ENCODE assay signal across 27 cellular contexts in the genomic region with DNA sequence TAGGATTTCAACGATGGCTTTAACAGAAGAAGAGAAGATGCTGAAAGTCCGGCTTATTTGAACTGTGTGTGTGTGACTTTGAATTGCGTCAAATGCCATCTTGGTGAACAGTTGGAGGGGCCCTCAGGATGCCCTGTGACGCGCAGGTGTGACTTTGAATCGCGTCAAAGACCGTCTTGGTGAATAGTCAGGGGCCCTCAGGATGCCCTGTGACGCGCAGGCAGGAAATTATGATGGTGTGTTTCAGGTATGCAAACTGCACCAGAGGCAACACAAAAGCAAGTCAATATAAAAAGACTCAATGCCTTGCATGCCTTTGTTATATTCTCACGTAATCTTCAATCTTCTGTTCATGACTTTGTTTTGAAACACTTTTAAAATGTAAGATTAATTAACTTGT. TPM values are rescaled to one million over a fixed set of nuclear protein-coding genes. Genes with fewer than 3 reads are reported as not detected.
DNase-seq lines count a peak whose midpoint lies in the region; ATAC-seq, FAIRE-seq and TF ChIP-seq lines count a peak whose summit lies in the region.
"Had no signal": no experiment of that assay in that cellular context is flagged by ENCODE, and none has a peak within 500 bp of the region (broad histone marks: within the 10 kb centered on the region; RNA-seq: fewer than 3 reads in every experiment).

No MANE protein-coding gene starts in this region.

- H3K36me3 Mint-ChIP-seq in CD4-positive, alpha-beta memory T cell, result peaks cover 6 to 7% of the 10 kb centered on the region in 2 donors

- H3K27ac Mint-ChIP-seq in CD4-positive, alpha-beta memory T cell, result peak overlapping the region in 1 of 7 donors; percentile 38
- H3K27ac Mint-ChIP-seq: activated CD4-positive, alpha-beta T cell treated with anti-CD3 and anti-CD28 coated beads for 36 hours; activated CD8-positive, alpha-beta T cell treated with anti-CD3 and anti-CD28 coated beads, Interleukin-2, amount 10 ng/mL, durations not matched to agents 7 days and 5 days; activated T-helper 2 cell treated with anti-CD3 and anti-CD28 coated beads, Interferon-gamma antibody, Interleukin-2, Interleukin-4, amounts not matched to agents 10 μg/mL and 5 μg/mL and 100 μg/mL, durations not matched to agents 14 hours and 24 hours and 36 hours; CD4-positive, alpha-beta T cell; naive B cell; stimulated activated naive B cell treated with anti-CD40 and anti-IgM and Interleukin-4, amounts not matched to agents 10 μg/mL and 1 μg/mL and 100 μg/mL, for 72 hours had no signal

- H3K27me3 Mint-ChIP-seq in CD4-positive, alpha-beta memory T cell, result no peaks in the 10 kb centered on the region
- H3K27me3 Mint-ChIP-seq: activated CD4-positive, alpha-beta T cell treated with anti-CD3 and anti-CD28 coated beads for 36 hours; CD4-positive, alpha-beta T cell; stimulated activated naive B cell treated with anti-CD40 and anti-IgM and Interleukin-4, amounts not matched to agents 10 μg/mL and 1 μg/mL and 100 μg/mL, for 72 hours had no signal

- 78 to 90% (median 83%) methylated on average over 11 of the region's 11 CpGs for WGBS in spleen, 5 donors

- H3K9me3 Mint-ChIP-seq in CD4-positive, alpha-beta memory T cell, result no peaks in the 10 kb centered on the region
- H3K9me3 Mint-ChIP-seq: activated T-helper 2 cell treated with anti-CD3 and anti-CD28 coated beads, Interferon-gamma antibody, Interleukin-2, Interleukin-4, amounts not matched to agents 10 μg/mL and 5 μg/mL and 100 μg/mL, durations not matched to agents 14 hours and 24 hours and 36 hours; CD4-positive, alpha-beta T cell; naive B cell; stimulated activated naive B cell treated with anti-CD40 and anti-IgM and Interleukin-4, amounts not matched to agents 10 μg/mL and 1 μg/mL and 100 μg/mL, for 72 hours had no signal

- CTCF ChIA-PET in CD4-positive, alpha-beta memory T cell (lab: Charles Lee; ENCODE audit: partially characterized antibody), result no interaction called here

- ATAC-seq in HG02623 (IDR thresholded peaks at IDR 0.05; ENCODE audit: unreplicated experiment), result no peak
- ATAC-seq: activated CD4-positive, alpha-beta T cell treated with anti-CD3 and anti-CD28 coated beads for 36 hours; activated CD8-positive, alpha-beta T cell treated with anti-CD3 and anti-CD28 coated beads, Interleukin-2, amount 10 ng/mL, durations not matched to agents 7 days and 5 days; stimulated activated naive B cell treated with anti-CD40 and anti-IgM and Interleukin-4, amounts not matched to agents 10 μg/mL and 1 μg/mL and 100 μg/mL, for 72 hours had no signal

- H3K36me3 ChIP-seq in HAP-1 (replicated peaks) (no peaks in the 10 kb centered on the region), spleen (peaks cover 0 to 19% (median 0%) of the 10 kb centered on the region in 6 donors)
- H3K36me3 ChIP-seq in CD4-positive, alpha-beta memory T cell (ENCODE audit: insufficient read depth, low read length), result no peaks in the 10 kb centered on the region
- H3K36me3 ChIP-seq: Peyer's patch had no signal

- no peak for TF ChIP-seq POLR2A in spleen (IDR thresholded peaks at IDR 0.05)
- TF ChIP-seq POLR2A in GM12891 (IDR thresholded peaks at IDR 0.05; ENCODE audit: low read depth, low read length), result no peak

- TF ChIP-seq CTCF in spleen (IDR thresholded peaks at IDR 0.05 in 8 of 11, conservative IDR thresholded peaks at IDR 0.05 in 3 of 11), result no peak

- H3K4me3 ChIP-seq in HAP-1 (no peak overlapping the region), spleen (no peak overlapping the region)
- H3K4me3 ChIP-seq in CD4-positive, alpha-beta memory T cell (ENCODE audit: low read length in 2 of 2), result no peak overlapping the region
- H3K4me3 ChIP-seq: Peyer's patch had no signal

- H3K4me1 ChIP-seq in HAP-1, result peaks cover 13% of the 10 kb centered on the region
- H3K4me1 ChIP-seq in spleen, result peaks cover 0 to 32% (median 11%) of the 10 kb centered on the region in 6 donors
- no peaks in the 10 kb centered on the region for H3K4me1 ChIP-seq in CD4-positive, alpha-beta memory T cell (ENCODE audit: insufficient read depth, low read length)

- DNase-seq in HAP-1 (ENCODE audit: low spot score in 2 of 2), result peak; percentile 74 to 78
- DNase-seq in astrocyte of the hippocampus (ENCODE audit: low read depth, low spot score), result peak; percentile 89
- DNase-seq in islet precursor cell, result peak; percentile 56
- peak; percentile 29 for DNase-seq in spleen
- no peak for DNase-seq in CD4-positive, alpha-beta memory T cell
- no peak for DNase-seq in GM12891 (ENCODE audit: insufficient read length, low spot score)
- DNase-seq: activated CD4-positive, alpha-beta T cell treated with anti-CD3 and anti-CD28 coated beads for 36 hours; activated CD8-positive, alpha-beta T cell treated with anti-CD3 and anti-CD28 coated beads, Interleukin-2, amount 10 ng/mL, durations not matched to agents 7 days and 5 days; activated naive CD4-positive, alpha-beta T cell treated with anti-CD3 and anti-CD28 coated beads, Interleukin-2, amount 50 U/mL, for 16 hours; amniotic stem cell; CD4-positive, alpha-beta T cell; effector memory CD4-positive, alpha-beta T cell; Karpas-422; midbrain; naive B cell; NCI-H1417; NCI-H2029; SHP77 treated with DMSO at 0.1 percent for 48 hours; stimulated activated naive B cell treated with anti-CD40 and anti-IgM and Interleukin-4, amounts not matched to agents 10 μg/mL and 1 μg/mL and 100 μg/mL, for 72 hours; substantia nigra; SW 1271 had no signal

- H3K4me1 Mint-ChIP-seq in CD4-positive, alpha-beta memory T cell, result peaks cover 26 to 44% (median 31%) of the 10 kb centered on the region in 4 donors

- no peak overlapping the region for H3K27ac ChIP-seq in spleen
- H3K27ac ChIP-seq in CD4-positive, alpha-beta memory T cell (ENCODE audit: low read depth, low read length), result no peak overlapping the region
- H3K27ac ChIP-seq: Peyer's patch had no signal

- POLR2A ChIA-PET in CD4-positive, alpha-beta memory T cell (lab: Charles Lee; ENCODE audit: partially characterized antibody), result no interaction called here

- intact Hi-C loops in spleen (cut with DNase I; ENCODE audit: low total_unique reads), result no loop called here
- intact Hi-C loops in CD4-positive, alpha-beta memory T cell (cut with micrococcal nuclease), result no loop called here

- H3K4me3 Mint-ChIP-seq in CD4-positive, alpha-beta memory T cell, result no peak overlapping the region
- H3K4me3 Mint-ChIP-seq: activated CD4-positive, alpha-beta T cell treated with anti-CD3 and anti-CD28 coated beads for 36 hours; activated CD8-positive, alpha-beta T cell treated with anti-CD3 and anti-CD28 coated beads, Interleukin-2, amount 10 ng/mL, durations not matched to agents 7 days and 5 days; CD4-positive, alpha-beta T cell; naive B cell; stimulated activated naive B cell treated with anti-CD40 and anti-IgM and Interleukin-4, amounts not matched to agents 10 μg/mL and 1 μg/mL and 100 μg/mL, for 72 hours had no signal

- H3K9me3 ChIP-seq in HAP-1 (no peaks in the 10 kb centered on the region; the same call in 1 of the 2 replicates), spleen (no peaks in the 10 kb centered on the region)
- H3K9me3 ChIP-seq in CD4-positive, alpha-beta memory T cell (ENCODE audit: control insufficient read depth in 1 of 2, low read length in 2 of 2), result no peaks in the 10 kb centered on the region
- H3K9me3 ChIP-seq: Peyer's patch had no signal

- no peak for FAIRE-seq in GM12891 (lab: Jason Lieb, UNC)
- FAIRE-seq: colon, GM18507, keratinocyte had no signal

- in situ Hi-C loops in HAP-1 (cut with MboI; ENCODE audit: low sequenced_read_pairs), result no loop called here

- H3K27me3 ChIP-seq in HAP-1 (ENCODE audit: low read depth), result no peaks in the 10 kb centered on the region
- H3K27me3 ChIP-seq in spleen (replicated peaks in 1 of 7), result no peaks in the 10 kb centered on the region
- no peaks in the 10 kb centered on the region for H3K27me3 ChIP-seq in CD4-positive, alpha-beta memory T cell (ENCODE audit: insufficient read depth, low read length)
- H3K27me3 ChIP-seq: Peyer's patch had no signal

TF ChIP-seq in GM12891, 5 proteins besides CTCF, POLR2A, EP300 and RAD21:
- no peak for TF ChIP-seq SPI1 (IDR thresholded peaks at IDR 0.05; ENCODE audit: low read depth, low read length)
- no peak for TF ChIP-seq PAX5 (IDR thresholded peaks at IDR 0.05; ENCODE audit: insufficient read depth, low read length, severe bottlenecking)
- TF ChIP-seq POU2F2 (IDR thresholded peaks at IDR 0.05; ENCODE audit: low read depth, low read length), result no peak
- no peak for TF ChIP-seq POLR2AphosphoS5 (IDR thresholded peaks at IDR 0.05; ENCODE audit: low read depth, low read length)
- TF ChIP-seq TAF1 (IDR thresholded peaks at IDR 0.05; ENCODE audit: low read depth, low read length), result no peak

RNA-seq across cellular contexts. Expression of a gene that starts 29.2 kb away (rescaled TPM):
- 10 to 100 TPM; 57.3 to 91.3 (median 65.0) TPM for total RNA-seq in spleen
- polyA plus RNA-seq in spleen, result 1 to 10 TPM; 2.7 to 5.5 (median 3.0) TPM
- total RNA-seq in CD4-positive, alpha-beta memory T cell, result 10 to 100 TPM; 50.2 to 50.5 TPM
- 10 to 100 TPM in 1 of 2 donors, 1 to 10 TPM in 1; 1.1 to 11.2 TPM for polyA plus RNA-seq in CD4-positive, alpha-beta memory T cell
- polyA plus RNA-seq in GM12891 (2012; ENCODE audit: low read depth, missing spikeins), result 10.7 TPM

Comparison
In these comparisons a context has a peak if more than half of its experiments do, and no peak if none do; other contexts are left out.
1. DNase-seq: peak in HAP-1 (2 of 2), astrocyte of the hippocampus (single experiment), islet precursor cell (single experiment) and spleen (single experiment); none in CD4-positive, alpha-beta memory T cell (0 of 5) and GM12891 (single experiment).